8 cellular contexts compared by ENCODE assay signal in the genomic region with DNA sequence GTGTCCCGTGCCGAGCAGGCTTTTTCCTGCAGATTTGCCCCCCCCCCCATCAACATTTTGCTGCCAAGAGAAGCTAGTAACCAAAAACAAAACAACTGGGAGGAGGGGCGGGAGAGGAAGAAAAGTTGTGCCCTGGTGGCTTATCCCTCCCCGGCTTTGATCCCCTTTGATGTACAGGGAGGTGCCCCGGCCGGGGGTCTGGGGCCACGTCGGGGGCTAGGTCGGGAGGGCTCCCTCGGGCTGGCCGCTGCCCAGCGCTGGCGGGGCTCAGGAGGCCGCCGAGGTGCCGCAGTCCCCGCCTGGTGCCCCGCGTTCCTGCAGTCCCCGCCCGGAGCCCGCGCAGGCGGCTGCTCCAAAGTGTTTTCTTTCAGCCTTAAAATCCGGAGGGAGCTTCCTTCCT. TPM values are rescaled to one million over a fixed set of nuclear protein-coding genes. Genes with fewer than 3 reads are reported as not detected.
A peak's percentile ranks its signal among the peaks of the same experiment; 100 is the strongest.
DNase-seq lines count a peak whose midpoint lies in the region; ATAC-seq, FAIRE-seq and TF ChIP-seq lines count a peak whose summit lies in the region.
"Not testable (repeated sequence)": the region's sequence is repeated elsewhere in the genome, so short reads cannot be mapped to it uniquely, and the experiment has no call there.

No MANE protein-coding gene starts in this region.

- peak overlapping the region in 1 of 6 donors; percentile 42 for H3K27ac Mint-ChIP-seq in naive B cell

- H3K36me3 ChIP-seq in HCT116 (ENCODE audit: control insufficient read depth in 1 of 2, insufficient read depth in 2 of 2, low read length in 2 of 2); left ventricle myocardium inferior: not testable (repeated sequence)

- intact Hi-C loops in HCT116 (cut with micrococcal nuclease); left ventricle myocardium inferior (cut with micrococcal nuclease): not testable (repeated sequence)

- not testable (repeated sequence) for H3K36me3 Mint-ChIP-seq in activated T-cell treated with anti-CD3 and anti-CD28 coated beads, Interleukin-2, amount 50 U/mL, for 4 hours (ENCODE audit: insufficient read depth); naive B cell

- peak overlapping the region; percentile 46; the same call in 1 of the 2 replicates for H3K9ac ChIP-seq in HCT116 (ENCODE audit: low read length)

- BruUV-seq in HCT116 (replicated peaks; lab: Mats Ljungman, UMichigan) = not testable (repeated sequence)

- H3K4me1 Mint-ChIP-seq in activated T-cell treated with anti-CD3 and anti-CD28 coated beads, Interleukin-2, amount 50 U/mL, for 4 hours (ENCODE audit: low read depth); naive B cell: not testable (repeated sequence)

- not testable (repeated sequence) for TF ChIP-seq RAD21 in HCT116 (IDR thresholded peaks at IDR 0.05; ENCODE audit: low read depth)

- not testable (repeated sequence) for H3K27me3 ChIP-seq in HCT116 (ENCODE audit: insufficient read depth, low read length); left ventricle myocardium inferior (ENCODE audit: low read depth)

- not testable (repeated sequence) for DNase-seq in AG09309 (ENCODE audit: low read depth); HCT116 (ENCODE audit: low read depth, low spot score); activated T-cell treated with anti-CD3 and anti-CD28 coated beads, Interleukin-2, amount 50 U/mL, for 4 hours; left ventricle myocardium inferior
- DNase-seq in RCC 7860 (ENCODE audit: low spot score) (peak; percentile 1), coronary artery (ENCODE audit: low spot score) (peak; percentile 64), naive B cell (peak; percentile 8)
- DNase-seq in stimulated activated CD4-positive, alpha-beta T cell treated with anti-CD3 and anti-CD28 coated beads, Interleukin-4, amount 100 ng/mL, for 1 hour = peak; percentile 2

- H3K4me3 ChIP-seq in AG09309 (ENCODE audit: control insufficient read depth, low read depth, low read length) = peak overlapping the region; percentile 39
- H3K4me3 ChIP-seq in HCT116 (replicated peaks in 1 of 2; ENCODE audit: low read depth in 1 of 2, low read length in 2 of 2) = peak overlapping the region; percentile 32 to 49
- H3K4me3 ChIP-seq in coronary artery = peak overlapping the region; percentile 76
- peak overlapping the region; percentile 66 for H3K4me3 ChIP-seq in left ventricle myocardium inferior

- H3K4me2 ChIP-seq in HCT116 (ENCODE audit: low read length) = peak overlapping the region; percentile 62

- H3K9me3 ChIP-seq in HCT116 (ENCODE audit: control insufficient read depth in 1 of 2, insufficient read depth in 1 of 2, low read depth in 1 of 2, low read length in 2 of 2); left ventricle myocardium inferior (replicated peaks): not testable (repeated sequence)

- H3K4me1 ChIP-seq in HCT116 (ENCODE audit: control insufficient read depth in 1 of 2, insufficient read depth in 2 of 2, low read length in 2 of 2); left ventricle myocardium inferior: not testable (repeated sequence)

- POLR2A ChIA-PET in HCT116 (lab: Charles Lee) = not testable (repeated sequence)

- TF ChIP-seq CTCF in AG09309 (IDR thresholded peaks at IDR 0.05; ENCODE audit: control insufficient read depth, insufficient read depth, low read depth, low read length, missing control alignments); HCT116 (IDR thresholded peaks at IDR 0.05 in 2 of 3, conservative IDR thresholded peaks at IDR 0.05 in 1 of 3; ENCODE audit: borderline replicate concordance in 1 of 3, insufficient read depth in 1 of 3, low read depth in 2 of 3, low read length in 2 of 3); coronary artery (IDR thresholded peaks at IDR 0.05); left ventricle myocardium inferior (IDR thresholded peaks at IDR 0.05; ENCODE audit: borderline replicate concordance): not testable (repeated sequence)

- H3K27me3 Mint-ChIP-seq in activated T-cell treated with anti-CD3 and anti-CD28 coated beads, Interleukin-2, amount 50 U/mL, for 4 hours (ENCODE audit: low read depth); naive B cell: not testable (repeated sequence)

- not testable (repeated sequence) for H3K79me2 ChIP-seq in HCT116 (ENCODE audit: insufficient read depth, low read length)

- CTCF ChIA-PET in HCT116 (lab: Charles Lee) = not testable (repeated sequence)

- RAD21 ChIA-PET in HCT116 (lab: Charles Lee; ENCODE audit: low non-redundant PET in 1 of 2, low total read pairs in 2 of 2, uncharacterized antibody in 2 of 2, unreplicated experiment in 2 of 2) = not testable (repeated sequence)

- not testable (repeated sequence) for FAIRE-seq in RCC 7860 (lab: Jason Lieb, UNC)

- H3K9me3 Mint-ChIP-seq in activated T-cell treated with anti-CD3 and anti-CD28 coated beads, Interleukin-2, amount 50 U/mL, for 4 hours; naive B cell: not testable (repeated sequence)

- not testable (repeated sequence) for H4K20me1 ChIP-seq in HCT116 (ENCODE audit: insufficient read depth)

- H3K9me2 ChIP-seq in HCT116 (ENCODE audit: insufficient read depth) = not testable (repeated sequence)

- H2AFZ ChIP-seq in HCT116 (ENCODE audit: low read depth, low read length, poor library complexity, severe bottlenecking) = not testable (repeated sequence)

- not testable (repeated sequence) for TF ChIP-seq POLR2A in HCT116 (IDR thresholded peaks at IDR 0.05; ENCODE audit: borderline replicate concordance, extremely low read depth, insufficient read depth, insufficient read length)

- H3K4me3 Mint-ChIP-seq in activated T-cell treated with anti-CD3 and anti-CD28 coated beads, Interleukin-2, amount 50 U/mL, for 4 hours = peak overlapping the region; percentile 83
- H3K4me3 Mint-ChIP-seq in naive B cell = peak overlapping the region; percentile 78 to 95 (median 89)

- ATAC-seq in HCT116; activated T-cell treated with anti-CD3 and anti-CD28 coated beads, Interleukin-2, amount 50 U/mL, for 4 hours; naive B cell (ENCODE audit: low read depth in 2 of 2): not testable (repeated sequence)

- H3K27ac ChIP-seq in HCT116 (ENCODE audit: low read depth, low read length) = not testable (repeated sequence)
- H3K27ac ChIP-seq in coronary artery (peak overlapping the region in 1 of 2 donors; percentile 89), left ventricle myocardium inferior (replicated peaks) (peak overlapping the region; percentile 83)

RNA-seq across cellular contexts. Expression of gene SRGAP2, which starts 1.5 kb away (rescaled TPM):
- 58.2 TPM for total RNA-seq in HCT116 (2021; ENCODE audit: unreplicated experiment)
- 28.1 and 31.3 TPM in 2 replicates for polyA plus RNA-seq in HCT116 (2012)
- total RNA-seq in activated T-cell treated with anti-CD3 and anti-CD28 coated beads, Interleukin-2, amount 50 U/mL, for 4 hours = 10 to 100 TPM; 16.5 to 25.1 (median 23.3) TPM
- 15.6 TPM for total RNA-seq in left ventricle myocardium inferior
- polyA plus RNA-seq in naive B cell (ENCODE audit: low read depth in 6 of 6) = 10 to 100 TPM in 4 of 6 donors, 1 to 10 TPM in 2; 8.6 to 31.7 (median 11.5) TPM

RNA-seq across cellular contexts. Expression of gene FAM72A, which starts 2.2 kb away (rescaled TPM):
- total RNA-seq in HCT116 (2021; ENCODE audit: unreplicated experiment) = 23.0 TPM
- polyA plus RNA-seq in HCT116 (2012) = 26.4 and 29.3 TPM in 2 replicates
- 1 to 10 TPM; 5.4 to 6.3 (median 5.4) TPM for total RNA-seq in activated T-cell treated with anti-CD3 and anti-CD28 coated beads, Interleukin-2, amount 50 U/mL, for 4 hours
- not detected for total RNA-seq in left ventricle myocardium inferior
- 1 to 10 TPM in 3 of 6 donors, under 1 TPM in 2, not detected in 1; 0.34 to 2.0 (median 1.6) TPM for polyA plus RNA-seq in naive B cell (ENCODE audit: low read depth in 6 of 6)
